In genomic region chr4:56184214-56184613, GRCh38 we compare ENCODE assay signal across 19 cellular contexts.
DNase-seq lines count a peak whose midpoint lies in the region; ATAC-seq, FAIRE-seq and TF ChIP-seq lines count a peak whose summit lies in the region.
"Had no signal": no experiment of that assay in that cellular context is flagged by ENCODE, and none has a peak within 500 bp of the region (broad histone marks: within the 10 kb centered on the region; RNA-seq: fewer than 3 reads in every experiment).

No MANE protein-coding gene starts in this region.

- H3K4me3 ChIP-seq in K562, result no peak overlapping the region
- no peak overlapping the region for H3K4me3 ChIP-seq in heart left ventricle
- H3K4me3 ChIP-seq in ovary, result no peak overlapping the region
- H3K4me3 ChIP-seq: MG63 had no signal

- TF ChIP-seq CTCF in K562 (IDR thresholded peaks at IDR 0.05 in 2 of 3, conservative IDR thresholded peaks at IDR 0.05 in 1 of 3; ENCODE audit: insufficient read depth in 2 of 3, low read depth in 1 of 3, low read length in 3 of 3) (no peak), neural crest cell (conservative IDR thresholded peaks at IDR 0.05) (no peak), heart left ventricle (IDR thresholded peaks at IDR 0.05) (no peak), ovary (IDR thresholded peaks at IDR 0.05) (no peak)

- 30% methylated on average over 6 of the region's 6 CpGs for WGBS in K562 (ENCODE audit: insufficient coverage, low coverage, missing lambda C conversion rate)
- WGBS in heart left ventricle, 4 donors, result 70 to 80% (median 71%) methylated on average over 6 of the region's 6 CpGs
- WGBS in ovary, 3 donors, result 67 to 75% (median 70%) methylated on average over 6 of the region's 6 CpGs

- H3K27ac ChIP-seq in K562 (ENCODE audit: extremely low read depth, low read depth, low read length) (no peak overlapping the region), heart left ventricle (no peak overlapping the region), ovary (no peak overlapping the region)
- H3K27ac ChIP-seq: C4-2B had no signal

- CTCF ChIA-PET in K562 (lab: Yijun Ruan, JAX; ENCODE audit: low intra/inter-chr PET ratio), result no interaction called here

- H3K4me3 Mint-ChIP-seq in IgD-negative memory B cell, result peak overlapping the region in 2 of 4 donors; percentile 73 to 91
- H3K4me3 Mint-ChIP-seq in neural crest cell, result no peak overlapping the region

- no peaks in the 10 kb centered on the region for H3K9me1 ChIP-seq in K562 (ENCODE audit: control insufficient read depth, insufficient read depth, low read length)

- peaks cover 19 to 31% (median 24%) of the 10 kb centered on the region in 3 donors for H3K4me1 Mint-ChIP-seq in IgD-negative memory B cell
- H3K4me1 Mint-ChIP-seq in neural crest cell, result peaks cover 27% of the 10 kb centered on the region

- H3K9me3 ChIP-seq in K562 (replicated peaks; ENCODE audit: control insufficient read depth, insufficient read depth, low read depth, low read length), result no peaks in the 10 kb centered on the region
- H3K9me3 ChIP-seq in heart left ventricle, result no peaks in the 10 kb centered on the region
- H3K9me3 ChIP-seq in ovary, result no peaks in the 10 kb centered on the region
- H3K9me3 ChIP-seq: MG63 had no signal

- no peaks in the 10 kb centered on the region for H3K36me3 ChIP-seq in K562 (ENCODE audit: control insufficient read depth, insufficient read depth, low read length)
- no peaks in the 10 kb centered on the region for H3K36me3 ChIP-seq in heart left ventricle
- no peaks in the 10 kb centered on the region for H3K36me3 ChIP-seq in ovary
- H3K36me3 ChIP-seq: MG63 had no signal

- POLR2A ChIA-PET in K562 (lab: Yijun Ruan, JAX), result no interaction called here

- no TSS peak for BruUV-seq in K562 (replicated peaks; lab: Mats Ljungman, UMichigan)

- no peak overlapping the region for H2AFZ ChIP-seq in K562 (ENCODE audit: low read depth, low read length)

- no peak overlapping the region for H3K4me2 ChIP-seq in K562 (ENCODE audit: insufficient read depth, low read length)

- ATAC-seq in K562 (no peak), GM19023 (IDR thresholded peaks at IDR 0.05; ENCODE audit: unreplicated experiment) (no peak), heart left ventricle (no peak)
- ATAC-seq: Right ventricle myocardium inferior had no signal

- peaks cover 0 to 10% of the 10 kb centered on the region in 2 experiments; a peak in 3 of 5 replicates for H3K4me1 ChIP-seq in K562 (replicated peaks in 1 of 2; ENCODE audit: control insufficient read depth in 2 of 2, insufficient read depth in 2 of 2, low read length in 2 of 2)
- no peaks in the 10 kb centered on the region for H3K4me1 ChIP-seq in heart left ventricle
- no peaks in the 10 kb centered on the region for H3K4me1 ChIP-seq in ovary (ENCODE audit: insufficient read depth)

- DNase-seq in K562 (ENCODE audit: extremely low read depth in 1 of 4, low spot score in 3 of 4) (no peak), neural crest cell (ENCODE audit: low read depth, low spot score) (no peak), heart left ventricle (no peak), ovary (no peak), LoVo (ENCODE audit: low spot score) (no peak)
- DNase-seq: ACHN, EL, GF-D8, Kasumi-1, MG63, NCI-H1694 treated with DMSO at 0.1 percent for 48 hours, NCI-H446, NCI-H526 had no signal

- H4K20me1 ChIP-seq in K562 (replicated peaks; ENCODE audit: control insufficient read depth, insufficient read depth, low read length), result no peaks in the 10 kb centered on the region

- H3K27me3 Mint-ChIP-seq in IgD-negative memory B cell, result no peaks in the 10 kb centered on the region
- no peaks in the 10 kb centered on the region for H3K27me3 Mint-ChIP-seq in neural crest cell (ENCODE audit: low read depth)

- intact Hi-C loops in K562 (cut with micrococcal nuclease) (no loop called here), heart left ventricle (cut with DNase I) (no loop called here), ovary (cut with DNase I) (no loop called here)

- H3K27ac Mint-ChIP-seq in IgD-negative memory B cell (peak overlapping the region in 2 of 3 donors; percentile 58 to 95), neural crest cell (ENCODE audit: unreplicated experiment) (peak overlapping the region; percentile 67)

- no peak for TF ChIP-seq POLR2A in K562 (conservative IDR thresholded peaks at IDR 0.05)
- TF ChIP-seq POLR2A in heart left ventricle (IDR thresholded peaks at IDR 0.05), result no peak
- no peak for TF ChIP-seq POLR2A in ovary (IDR thresholded peaks at IDR 0.05)

- H3K9ac ChIP-seq in K562 (ENCODE audit: insufficient read depth in 1 of 2, low read depth in 2 of 2, low read length in 2 of 2), result no peak overlapping the region

- TF ChIP-seq EP300 in K562 (IDR thresholded peaks at IDR 0.05; ENCODE audit: low read length) (no peak), ovary (IDR thresholded peaks at IDR 0.05) (no peak)

- H3K27me3 ChIP-seq in K562 (ENCODE audit: control insufficient read depth in 2 of 2, insufficient read depth in 2 of 2, low read length in 2 of 2) (peaks cover 4 to 6% of the 10 kb centered on the region in 2 experiments; a peak in 4 of 5 replicates), heart left ventricle (no peaks in the 10 kb centered on the region), ovary (no peaks in the 10 kb centered on the region)
- H3K27me3 ChIP-seq: MG63 had no signal

- H3K9me3 Mint-ChIP-seq in IgD-negative memory B cell, result no peaks in the 10 kb centered on the region
- H3K9me3 Mint-ChIP-seq in neural crest cell, result no peaks in the 10 kb centered on the region

- H3K79me2 ChIP-seq in K562 (ENCODE audit: control insufficient read depth, insufficient read depth, low read length), result no peaks in the 10 kb centered on the region

- TF ChIP-seq RAD21 in K562 (CRISPR knock-in tag; conservative IDR thresholded peaks at IDR 0.05 in 1 of 2, IDR thresholded peaks at IDR 0.05 in 1 of 2), result no peak

- in situ Hi-C loops in K562 (cut with MboI), result no loop called here

- no peaks in the 10 kb centered on the region for H3K36me3 Mint-ChIP-seq in IgD-negative memory B cell
- peaks cover 24% of the 10 kb centered on the region for H3K36me3 Mint-ChIP-seq in neural crest cell (ENCODE audit: low read depth)

- no peak for FAIRE-seq in K562 (lab: Jason Lieb, UNC)
- FAIRE-seq: H54, HTR-8/SVneo had no signal

TF ChIP-seq in K562, 482 proteins besides CTCF, POLR2A, EP300 and RAD21 (continues in another document):
- TF ChIP-seq NR0B1 (IDR thresholded peaks at IDR 0.05; ENCODE audit: partially characterized antibody) (no peak), SRSF7 (optimal IDR thresholded peaks at IDR 0.05; ENCODE audit: low read depth, low read length) (no peak), ZNF253 (CRISPR knock-in tag; conservative IDR thresholded peaks at IDR 0.05) (no peak), HDAC6 (IDR thresholded peaks at IDR 0.05; ENCODE audit: low read depth, low read length) (no peak), HOMEZ (CRISPR knock-in tag; IDR thresholded peaks at IDR 0.05) (no peak), PRPF4 (IDR thresholded peaks at IDR 0.05; ENCODE audit: insufficient read depth, low read depth, low read length, poor library complexity, severe bottlenecking) (no peak), SMC3 (conservative IDR thresholded peaks at IDR 0.05; ENCODE audit: insufficient read depth, low read depth, low read length) (no peak), ZNF436 (CRISPR knock-in tag; IDR thresholded peaks at IDR 0.05) (no peak), SMAD2 (IDR thresholded peaks at IDR 0.05; ENCODE audit: low read depth, low read length) (no peak), MAFG (tag; conservative IDR thresholded peaks at IDR 0.05) (peak; percentile 79), MLX (CRISPR knock-in tag; conservative IDR thresholded peaks at IDR 0.05) (no peak)
